12 cellular contexts compared by ENCODE assay signal in the genomic region with DNA sequence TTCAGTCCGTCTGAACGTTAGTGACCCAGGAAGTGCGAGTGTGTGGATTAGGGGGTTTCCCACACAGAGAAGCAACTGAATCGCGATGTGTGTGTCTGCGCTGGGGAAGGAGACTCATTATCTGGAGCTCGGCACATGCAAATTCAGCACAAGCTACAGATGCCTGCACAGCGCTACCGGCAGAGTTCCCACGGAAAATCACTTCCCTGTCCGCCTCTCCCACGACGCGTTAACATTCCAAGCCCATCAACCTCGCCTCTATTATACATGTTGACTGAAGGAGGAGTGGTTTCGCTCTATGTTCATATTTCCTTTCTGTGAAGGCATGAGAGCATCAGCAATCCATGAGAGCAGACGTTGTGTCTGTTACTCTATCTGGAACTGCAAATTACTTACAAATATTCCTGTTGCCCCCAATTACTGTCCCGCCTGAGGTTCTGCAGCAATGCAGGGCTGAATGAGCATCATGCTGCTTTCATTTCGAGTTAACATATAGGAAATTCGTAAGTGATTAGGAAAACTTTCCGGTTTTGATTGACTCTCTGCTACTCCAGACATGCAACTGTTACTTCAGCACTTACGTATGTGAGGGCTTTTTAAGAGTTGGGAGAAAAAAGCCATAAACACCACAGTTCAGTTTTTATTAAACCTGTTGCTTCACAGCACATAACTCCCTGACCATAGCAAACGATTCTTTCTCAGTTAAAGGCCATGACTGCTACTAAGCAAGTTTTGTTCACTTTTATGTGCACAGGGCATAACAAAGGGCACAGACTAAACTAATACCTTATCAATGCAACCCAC. TPM values are rescaled to one million over a fixed set of nuclear protein-coding genes. Genes with fewer than 3 reads are reported as not detected.
A peak's percentile ranks its signal among the peaks of the same experiment; 100 is the strongest.
DNase-seq lines count a peak whose midpoint lies in the region; TF ChIP-seq lines count a peak whose summit lies in the region.
"Had no signal": no experiment of that assay in that cellular context is flagged by ENCODE, and none has a peak within 500 bp of the region (broad histone marks: within the 10 kb centered on the region; RNA-seq: fewer than 3 reads in every experiment).

No MANE protein-coding gene starts in this region.

- no peak overlapping the region for H3K4me3 Mint-ChIP-seq in MCF 10A (ENCODE audit: unreplicated experiment)
- H3K4me3 Mint-ChIP-seq in endodermal cell, result no peak overlapping the region

- H3K27me3 Mint-ChIP-seq in MCF 10A (ENCODE audit: insufficient read depth, unreplicated experiment), result no peaks in the 10 kb centered on the region
- no peaks in the 10 kb centered on the region for H3K27me3 Mint-ChIP-seq in endodermal cell (ENCODE audit: insufficient read depth)

- no TSS peak for BruUV-seq in MCF 10A (replicated peaks; lab: Mats Ljungman, UMichigan)

- no peak for TF ChIP-seq POLR2A in breast epithelium (IDR thresholded peaks at IDR 0.05)

- H3K4me3 ChIP-seq in breast epithelium, result peak overlapping the region in 2 of 3 donors; percentile 13 to 42
- no peak overlapping the region for H3K4me3 ChIP-seq in endodermal cell (ENCODE audit: low read length)
- H3K4me3 ChIP-seq in urinary bladder (ENCODE audit: low read depth, low read length), result peak overlapping the region; percentile 5

- no peaks in the 10 kb centered on the region for H3K27me3 ChIP-seq in breast epithelium
- H3K27me3 ChIP-seq in endodermal cell (ENCODE audit: control insufficient read depth, insufficient read depth, low read length, poor library complexity, severe bottlenecking), result no peaks in the 10 kb centered on the region
- H3K27me3 ChIP-seq: ascending aorta had no signal

- TF ChIP-seq CTCF in breast epithelium (IDR thresholded peaks at IDR 0.05) (no peak), MCF 10A (IDR thresholded peaks at IDR 0.05; ENCODE audit: unreplicated experiment) (no peak), endodermal cell (conservative IDR thresholded peaks at IDR 0.05) (no peak)

- 86 to 88% methylated on average over 12 to 23 of the region's 23 CpGs for WGBS in endodermal cell (ENCODE audit: insufficient coverage in 1 of 2, insufficient read length in 1 of 2), 2 experiments
- WGBS in urinary bladder, result 30% methylated on average over 23 of the region's 23 CpGs

- CTCF ChIA-PET in MCF 10A (lab: Yijun Ruan, JAX), result interaction anchor here (0.8 to 1.6 kb wide), 3 partner anchors 17 to 293 kb away, joined by 3 to 7 read pairs (median 3); no protein-coding TSS in a partner anchor

- intact Hi-C loops in breast epithelium (cut with DNase I; ENCODE audit: low total_unique reads), result no loop called here
- intact Hi-C loops in MCF 10A (cut with micrococcal nuclease), result no loop called here

- POLR2A ChIA-PET in MCF 10A (lab: Yijun Ruan, JAX), result no interaction called here

- H3K9ac ChIP-seq in endodermal cell (ENCODE audit: extremely low read depth, low read length, poor library complexity, severe bottlenecking), result no peak overlapping the region

- no peak overlapping the region for H3K27ac Mint-ChIP-seq in MCF 10A (ENCODE audit: low read depth, unreplicated experiment)
- no peak overlapping the region for H3K27ac Mint-ChIP-seq in endodermal cell

- H3K4me1 ChIP-seq in breast epithelium, result no peaks in the 10 kb centered on the region
- no peaks in the 10 kb centered on the region for H3K4me1 ChIP-seq in endodermal cell (ENCODE audit: control insufficient read depth, insufficient read depth, low read length)
- H3K4me1 ChIP-seq in urinary bladder (ENCODE audit: insufficient read depth), result no peaks in the 10 kb centered on the region
- H3K4me1 ChIP-seq: ascending aorta had no signal

- DNase-seq in breast epithelium (ENCODE audit: low spot score in 2 of 2), result no peak
- no peak for DNase-seq in MCF 10A (ENCODE audit: unreplicated experiment)
- DNase-seq in endodermal cell, result no peak
- peak; percentile 24 for DNase-seq in mucosa of gallbladder (ENCODE audit: low spot score)
- DNase-seq in amygdala (lab: John Stamatoyannopoulos, UW), result no peak
- DNase-seq in SW480 (ENCODE audit: low spot score), result no peak
- DNase-seq in COLO668 (lab: John Stamatoyannopoulos, UW; ENCODE audit: unreplicated experiment), result no peak
- DNase-seq: NCI-H1092 treated with DMSO at 0.1 percent for 48 hours; RPMI8226; stimulated activated naive CD4-positive, alpha-beta T cell treated with Interleukin-2 at 50 U/mL for 16 hours had no signal

- no peaks in the 10 kb centered on the region for H3K36me3 Mint-ChIP-seq in MCF 10A (ENCODE audit: insufficient read depth, unreplicated experiment)
- H3K36me3 Mint-ChIP-seq in endodermal cell (ENCODE audit: low read depth), result no peaks in the 10 kb centered on the region

- H3K9me3 ChIP-seq in breast epithelium (no peaks in the 10 kb centered on the region), endodermal cell (ENCODE audit: control insufficient read depth, low read length) (no peaks in the 10 kb centered on the region)
- H3K9me3 ChIP-seq: ascending aorta had no signal

- H3K27ac ChIP-seq in breast epithelium, result no peak overlapping the region
- H3K27ac ChIP-seq in endodermal cell (ENCODE audit: low read depth, low read length), result peak overlapping the region; percentile 87
- no peak overlapping the region for H3K27ac ChIP-seq in urinary bladder (ENCODE audit: low read depth)
- H3K27ac ChIP-seq: ascending aorta had no signal

- no peaks in the 10 kb centered on the region for H3K36me3 ChIP-seq in breast epithelium
- H3K36me3 ChIP-seq in endodermal cell (ENCODE audit: control insufficient read depth, insufficient read depth, low read length), result no peaks in the 10 kb centered on the region
- H3K36me3 ChIP-seq in urinary bladder (ENCODE audit: insufficient read depth), result no peaks in the 10 kb centered on the region
- H3K36me3 ChIP-seq: ascending aorta had no signal

- H3K4me1 Mint-ChIP-seq in MCF 10A (ENCODE audit: insufficient read depth, unreplicated experiment) (no peaks in the 10 kb centered on the region), endodermal cell (no peaks in the 10 kb centered on the region)

- H3K9me3 Mint-ChIP-seq in MCF 10A (ENCODE audit: unreplicated experiment), result no peaks in the 10 kb centered on the region
- no peaks in the 10 kb centered on the region for H3K9me3 Mint-ChIP-seq in endodermal cell

RNA-seq across cellular contexts. Expression of a gene that starts 15.0 kb away (rescaled TPM):
- total RNA-seq in breast epithelium (not detected), MCF 10A (2022) (0.25 TPM in 1 of 2 replicates, not detected in the other), endodermal cell (1 to 10 TPM in 1 of 2 donors, under 1 TPM in 1; 0.62 to 1.6 TPM), mucosa of gallbladder (not detected), urinary bladder (1.9 TPM)
- 0.28 TPM for polyA plus RNA-seq in endodermal cell (2013, experiment 1 of 2)
- polyA plus RNA-seq in endodermal cell (2013, experiment 2 of 2), result not detected
- not detected for polyA plus RNA-seq in urinary bladder
- total RNA-seq: ascending aorta had no signal
